ENCODE assay signal across 9 cellular contexts in genomic region chr19:33301900-33302174, GRCh38. TPM values are rescaled to one million over a fixed set of nuclear protein-coding genes. Genes with fewer than 3 reads are reported as not detected.
DNase-seq lines count a peak whose midpoint lies in the region; ATAC-seq and TF ChIP-seq lines count a peak whose summit lies in the region.
"Had no signal": no experiment of that assay in that cellular context is flagged by ENCODE, and none has a peak within 500 bp of the region (broad histone marks: within the 10 kb centered on the region; RNA-seq: fewer than 3 reads in every experiment).

No MANE protein-coding gene starts in this region.

- 1 to 2% methylated on average over 27 to 41 of the region's 41 CpGs for WGBS in mesodermal cell (ENCODE audit: insufficient coverage in 2 of 2), 2 experiments

- H3K36me3 ChIP-seq in colonic mucosa: no peaks in the 10 kb centered on the region
- no peaks in the 10 kb centered on the region for H3K36me3 ChIP-seq in mesodermal cell (ENCODE audit: control insufficient read depth, insufficient read depth, low read length)
- H3K36me3 ChIP-seq in upper lobe of right lung: no peaks in the 10 kb centered on the region

- H3K4me3 ChIP-seq in colonic mucosa (peak overlapping the region; percentile 60), mesodermal cell (ENCODE audit: extremely low read depth, insufficient read depth, low read length, poor library complexity, severe bottlenecking) (peak overlapping the region; percentile 36), upper lobe of right lung (peak overlapping the region; percentile 61)

- ATAC-seq in upper lobe of right lung (no peak), HG03378 (IDR thresholded peaks at IDR 0.05; ENCODE audit: unreplicated experiment) (no peak), GM18907 (IDR thresholded peaks at IDR 0.05; ENCODE audit: unreplicated experiment) (no peak)

- H3K9me3 ChIP-seq in colonic mucosa (no peaks in the 10 kb centered on the region), mesodermal cell (ENCODE audit: control insufficient read depth, low read length) (no peaks in the 10 kb centered on the region), upper lobe of right lung (no peaks in the 10 kb centered on the region)

- peak overlapping the region; percentile 55 to 77 for H3K9ac ChIP-seq in colonic mucosa (ENCODE audit: low read depth in 2 of 2, low read length in 2 of 2)

- H3K27ac ChIP-seq in colonic mucosa: peak overlapping the region; percentile 69
- H3K27ac ChIP-seq in mesodermal cell (ENCODE audit: low read depth, low read length, severe bottlenecking): no peak overlapping the region
- peak overlapping the region; percentile 76 for H3K27ac ChIP-seq in upper lobe of right lung
- H3K27ac ChIP-seq: epithelial cell of prostate had no signal

- TF ChIP-seq CTCF in colonic mucosa (IDR thresholded peaks at IDR 0.05): no peak
- no peak for TF ChIP-seq CTCF in upper lobe of right lung (IDR thresholded peaks at IDR 0.05)

- DNase-seq in NCI-H2227 (lab: John Stamatoyannopoulos, UW; ENCODE audit: unreplicated experiment): peak; percentile 78
- no peak for DNase-seq in NCI-H2227 treated with DMSO at 0.1 percent for 48 hours (lab: John Stamatoyannopoulos, UW)
- no peak for DNase-seq in colonic mucosa
- no peak for DNase-seq in upper lobe of right lung
- DNase-seq in activated CD4-positive, alpha-beta T cell treated with anti-CD3 and anti-CD28 coated beads for 48 hours: no peak

- intact Hi-C loops in colonic mucosa (cut with DNase I): loop anchor here (10.0 kb wide), 1 partner anchor 103 kb away; no protein-coding TSS in a partner anchor
- intact Hi-C loops in upper lobe of right lung (cut with DNase I): no loop called here

- H3K4me1 ChIP-seq in colonic mucosa (no peaks in the 10 kb centered on the region), mesodermal cell (ENCODE audit: control insufficient read depth, insufficient read depth, low read length, poor library complexity, severe bottlenecking) (no peaks in the 10 kb centered on the region), upper lobe of right lung (peaks cover 23% of the 10 kb centered on the region)

- no peaks in the 10 kb centered on the region for H3K27me3 ChIP-seq in colonic mucosa
- H3K27me3 ChIP-seq in upper lobe of right lung: peaks cover 7% of the 10 kb centered on the region

RNA-seq across cellular contexts. Expression of gene CEBPA, which starts 0.5 kb away (rescaled TPM):
- 10 to 100 TPM; 67.1 to 76.4 TPM for total RNA-seq in colonic mucosa
- polyA plus RNA-seq in mesodermal cell (2013, experiment 1 of 2): 0.29 TPM
- 0.25 TPM for polyA plus RNA-seq in mesodermal cell (2013, experiment 2 of 2)
- 59.1 TPM for total RNA-seq in upper lobe of right lung
